18 cellular contexts compared by ENCODE assay signal in the genomic region with DNA sequence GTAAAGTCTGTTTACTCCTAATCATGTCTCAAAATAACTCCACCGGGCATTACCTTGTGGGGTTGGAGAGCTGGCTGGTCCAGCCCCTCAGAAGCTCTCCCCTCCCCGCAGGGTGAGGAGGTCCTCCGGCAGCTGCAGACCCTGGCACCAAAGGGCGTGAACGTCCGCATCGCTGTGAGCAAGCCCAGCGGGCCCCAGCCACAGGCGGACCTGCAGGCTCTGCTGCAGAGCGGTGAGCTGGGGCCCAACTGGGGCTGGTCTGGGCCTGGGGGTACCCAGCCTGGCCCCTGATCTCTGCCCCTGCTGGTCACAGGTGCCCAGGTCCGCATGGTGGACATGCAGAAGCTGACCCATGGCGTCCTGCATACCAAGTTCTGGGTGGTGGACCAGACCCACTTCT. TPM values are rescaled to one million over a fixed set of nuclear protein-coding genes. Genes with fewer than 3 reads are reported as not detected.
A peak's percentile ranks its signal among the peaks of the same experiment; 100 is the strongest.
DNase-seq lines count a peak whose midpoint lies in the region; ATAC-seq and TF ChIP-seq lines count a peak whose summit lies in the region.
"Had no signal": no experiment of that assay in that cellular context is flagged by ENCODE, and none has a peak within 500 bp of the region (broad histone marks: within the 10 kb centered on the region; RNA-seq: fewer than 3 reads in every experiment).

No MANE protein-coding gene starts in this region.

- no peak for TF ChIP-seq RAD21 in IMR-90 (IDR thresholded peaks at IDR 0.05; ENCODE audit: low read length)

- DNase-seq in D341Med (ENCODE audit: low spot score), result peak; percentile 43
- DNase-seq in IMR-90, result no peak
- no peak for DNase-seq in endothelial cell (ENCODE audit: low spot score)
- peak; percentile 41 for DNase-seq in islet precursor cell
- no peak for DNase-seq in NCI-H1417 (lab: John Stamatoyannopoulos, UW)
- no peak for DNase-seq in activated effector memory CD4-positive, alpha-beta T cell treated with Interleukin-2 at 50 U/mL for 16 hours
- DNase-seq: CD4-positive, CD25-positive, alpha-beta regulatory T cell; CD8-positive, alpha-beta memory T cell; DMS53; DND-41; GOT3; HFFc6 had no signal

- no peak overlapping the region for H2BK15ac ChIP-seq in IMR-90 (ENCODE audit: low read depth, low read length)

- H3K36me3 Mint-ChIP-seq in endothelial cell (ENCODE audit: low read depth, unreplicated experiment), result peaks cover 32% of the 10 kb centered on the region

- H2AK5ac ChIP-seq in IMR-90 (ENCODE audit: low read depth, low read length), result no peak overlapping the region

- peaks cover 2% of the 10 kb centered on the region; the same call in 1 of the 2 replicates for H4K20me1 ChIP-seq in IMR-90 (ENCODE audit: insufficient read depth, low read length)

- peaks cover 10% of the 10 kb centered on the region for H3K4me1 ChIP-seq in IMR-90 (ENCODE audit: control insufficient read depth, insufficient read depth, low read length)
- H3K4me1 ChIP-seq: HAP-1 had no signal

- POLR2A ChIA-PET in IMR-90 (lab: Charles Lee; ENCODE audit: unreplicated experiment), result no interaction called here

- H2BK120ac ChIP-seq in IMR-90 (ENCODE audit: low read depth, low read length), result no peak overlapping the region

- WGBS in IMR-90 (ENCODE audit: extremely low coverage in 2 of 2, insufficient read length in 1 of 2), 2 experiments, result 96% methylated on average over 8 of the region's 12 CpGs; no CpG with 5 or more reads in 1 of the 2 experiments

- H2BK20ac ChIP-seq in IMR-90 (ENCODE audit: low read depth, low read length), result no peak overlapping the region

- H3K36me3 ChIP-seq in IMR-90 (ENCODE audit: control insufficient read depth, insufficient read depth, low read length), result peaks cover 59% of the 10 kb centered on the region
- H3K36me3 ChIP-seq: HAP-1 had no signal

- H3K4me3 ChIP-seq in IMR-90 (ENCODE audit: insufficient read depth, low read depth, low read length), result no peak overlapping the region
- H3K4me3 ChIP-seq: BLaER1, HAP-1 had no signal

- in situ Hi-C loops in IMR-90 (cut with MboI; ENCODE audit: low sequenced_read_pairs), result no loop called here

- H3K27me3 Mint-ChIP-seq in endothelial cell (ENCODE audit: unreplicated experiment), result peaks cover 11% of the 10 kb centered on the region
- H3K27me3 Mint-ChIP-seq: B cell; CD4-positive, CD25-positive, alpha-beta regulatory T cell; CD8-positive, alpha-beta memory T cell had no signal

- no peak overlapping the region for H3K23ac ChIP-seq in IMR-90 (ENCODE audit: low read depth, low read length)

- no peak overlapping the region for H3K4me2 ChIP-seq in IMR-90 (ENCODE audit: low read depth, low read length)
- H3K4me2 ChIP-seq: BLaER1 had no signal

- H4K5ac ChIP-seq in IMR-90 (ENCODE audit: low read depth, low read length), result no peak overlapping the region

- H3K27ac ChIP-seq in IMR-90 (ENCODE audit: insufficient read depth, low read length), result no peak overlapping the region
- H3K27ac ChIP-seq: BLaER1, C4-2B had no signal

- peak overlapping the region; percentile 58 for H2AFZ ChIP-seq in IMR-90 (replicated peaks; ENCODE audit: low read length, poor library complexity)

- no peak overlapping the region for H3K4ac ChIP-seq in IMR-90 (ENCODE audit: low read depth, low read length)

- TF ChIP-seq POLR2A in IMR-90 (IDR thresholded peaks at IDR 0.05; ENCODE audit: low read depth, low read length), result no peak

- no peak overlapping the region for H3K9ac ChIP-seq in IMR-90 (ENCODE audit: low read depth, low read length)
- H3K9ac ChIP-seq: BLaER1 had no signal

- H3K18ac ChIP-seq in IMR-90 (ENCODE audit: low read depth, low read length), result no peak overlapping the region

- peak overlapping the region; percentile 63 for H3K4me3 Mint-ChIP-seq in endothelial cell (ENCODE audit: unreplicated experiment)
- H3K4me3 Mint-ChIP-seq: B cell; CD4-positive, CD25-positive, alpha-beta regulatory T cell; CD8-positive, alpha-beta memory T cell; HFFc6 had no signal

- H3K9me1 ChIP-seq in IMR-90 (ENCODE audit: insufficient read depth, low read length), result peaks cover 23% of the 10 kb centered on the region

- peaks cover 22% of the 10 kb centered on the region for H3K4me1 Mint-ChIP-seq in endothelial cell (ENCODE audit: unreplicated experiment)

- no peak overlapping the region for H4K91ac ChIP-seq in IMR-90 (ENCODE audit: insufficient read depth, low read depth, low read length)

- CTCF ChIA-PET in IMR-90 (lab: Yijun Ruan, JAX), result no interaction called here

- no peaks in the 10 kb centered on the region for H3K9me3 ChIP-seq in IMR-90 (ENCODE audit: control insufficient read depth, insufficient read depth, low read length)
- H3K9me3 ChIP-seq: BLaER1, HAP-1 had no signal

- H3K56ac ChIP-seq in IMR-90 (ENCODE audit: extremely low read depth, insufficient read depth, low read length), result no peak overlapping the region

- no TSS peak for BruUV-seq in IMR-90 (replicated peaks; lab: Mats Ljungman, UMichigan)

- no peak overlapping the region for H4K8ac ChIP-seq in IMR-90 (ENCODE audit: low read depth in 2 of 2, low read length in 2 of 2)

- ATAC-seq in IMR-90 (ENCODE audit: low read depth) (no peak), HG02870 (IDR thresholded peaks at IDR 0.05; ENCODE audit: unreplicated experiment) (no peak)

- no peaks in the 10 kb centered on the region for H3K9me3 Mint-ChIP-seq in endothelial cell (ENCODE audit: unreplicated experiment)
- H3K9me3 Mint-ChIP-seq: CD4-positive, CD25-positive, alpha-beta regulatory T cell; CD8-positive, alpha-beta memory T cell; HFFc6 had no signal

- H2AK9ac ChIP-seq in IMR-90 (replicated peaks; ENCODE audit: low read depth, low read length, poor library complexity), result no peak overlapping the region

- peaks cover 9 to 33% of the 10 kb centered on the region in 2 experiments for H3K79me1 ChIP-seq in IMR-90 (ENCODE audit: low read depth in 1 of 2, low read length in 2 of 2)

- H3K27ac Mint-ChIP-seq in endothelial cell (ENCODE audit: unreplicated experiment), result no peak overlapping the region
- H3K27ac Mint-ChIP-seq: B cell, HFFc6 had no signal

- no peak overlapping the region for H3K14ac ChIP-seq in IMR-90 (replicated peaks; ENCODE audit: low read depth, low read length)

- dilution Hi-C loops in IMR-90 (cut with HindIII; ENCODE audit: low sequenced_read_pairs, unreplicated experiment), result no loop called here

- H2BK5ac ChIP-seq in IMR-90 (ENCODE audit: low read depth, low read length, poor library complexity, severe bottlenecking), result no peak overlapping the region

- intact Hi-C loops in IMR-90 (cut with micrococcal nuclease), result no loop called here

- H3K27me3 ChIP-seq in IMR-90 (ENCODE audit: control insufficient read depth, insufficient read depth, low read length), result no peaks in the 10 kb centered on the region
- H3K27me3 ChIP-seq: BLaER1 had no signal

- TF ChIP-seq CTCF in IMR-90 (conservative IDR thresholded peaks at IDR 0.05; ENCODE audit: low read depth, low read length) (no peak), endothelial cell (IDR thresholded peaks at IDR 0.05; ENCODE audit: unreplicated experiment) (no peak)

TF ChIP-seq in IMR-90, 13 proteins besides CTCF, POLR2A, EP300 and RAD21:
- TF ChIP-seq, protein P1, sequence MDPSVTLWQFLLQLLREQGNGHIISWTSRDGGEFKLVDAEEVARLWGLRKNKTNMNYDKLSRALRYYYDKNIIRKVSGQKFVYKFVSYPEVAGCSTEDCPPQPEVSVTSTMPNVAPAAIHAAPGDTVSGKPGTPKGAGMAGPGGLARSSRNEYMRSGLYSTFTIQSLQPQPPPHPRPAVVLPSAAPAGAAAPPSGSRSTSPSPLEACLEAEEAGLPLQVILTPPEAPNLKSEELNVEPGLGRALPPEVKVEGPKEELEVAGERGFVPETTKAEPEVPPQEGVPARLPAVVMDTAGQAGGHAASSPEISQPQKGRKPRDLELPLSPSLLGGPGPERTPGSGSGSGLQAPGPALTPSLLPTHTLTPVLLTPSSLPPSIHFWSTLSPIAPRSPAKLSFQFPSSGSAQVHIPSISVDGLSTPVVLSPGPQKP (IDR thresholded peaks at IDR 0.05; ENCODE audit: borderline replicate concordance, low read depth, low read length), result no peak
- TF ChIP-seq CHD1 (IDR thresholded peaks at IDR 0.05; ENCODE audit: low read depth, low read length) (no peak), CEBPB (IDR thresholded peaks at IDR 0.05; ENCODE audit: low read depth, low read length) (no peak), SMC3 (IDR thresholded peaks at IDR 0.05; ENCODE audit: low read depth, low read length) (no peak), BHLHE40 (IDR thresholded peaks at IDR 0.05; ENCODE audit: low read depth, low read length) (no peak), MXI1 (IDR thresholded peaks at IDR 0.05; ENCODE audit: borderline replicate concordance, low read depth, low read length) (no peak), FOS (IDR thresholded peaks at IDR 0.05; ENCODE audit: low read depth, low read length) (no peak), MAFK (IDR thresholded peaks at IDR 0.05; ENCODE audit: low read depth, low read length) (no peak)
TF ChIP-seq in IMR-90: peak in this region for 0.

RNA-seq across cellular contexts. Expression of a gene that starts 20.2 kb away (rescaled TPM):
- total RNA-seq in IMR-90 (2012; rRNA removed), result 0.18 and 0.28 TPM in 2 replicates
- polyA plus RNA-seq in IMR-90 (2012; rRNA removed), result 0.11 and 0.12 TPM in 2 replicates
- polyA plus RNA-seq in IMR-90 (2012; cell fraction: cytosol; rRNA removed), result 0.17 and 0.27 TPM in 2 replicates
- 0.19 and 0.48 TPM in 2 replicates for polyA plus RNA-seq in IMR-90 (2012; cell fraction: nucleus; rRNA removed; ENCODE audit: low replicate concordance)
- total RNA-seq in endothelial cell (ENCODE audit: unreplicated experiment), result not detected
- total RNA-seq: A172; CD4-positive, CD25-positive, alpha-beta regulatory T cell; CD8-positive, alpha-beta memory T cell had no signal
- polyA plus RNA-seq: CD4-positive, CD25-positive, alpha-beta regulatory T cell; CD8-positive, alpha-beta memory T cell had no signal

RNA-seq across cellular contexts. Expression of a gene that starts 21.3 kb away (rescaled TPM):
- total RNA-seq in IMR-90 (2012; rRNA removed) (117 and 120 TPM in 2 replicates), endothelial cell (ENCODE audit: unreplicated experiment) (227 TPM)
- 665 and 732 TPM in 2 replicates for polyA plus RNA-seq in IMR-90 (2012; rRNA removed)
- polyA plus RNA-seq in IMR-90 (2012; cell fraction: cytosol; rRNA removed), result 939 and 1,304 TPM in 2 replicates
- 308 and 790 TPM in 2 replicates for polyA plus RNA-seq in IMR-90 (2012; cell fraction: nucleus; rRNA removed; ENCODE audit: low replicate concordance)

RNA-seq across cellular contexts. Expression of a gene that starts 21.6 kb away (rescaled TPM):
- total RNA-seq in IMR-90 (2012; rRNA removed), result 3.6 and 4.4 TPM in 2 replicates
- 16.3 and 24.4 TPM in 2 replicates for polyA plus RNA-seq in IMR-90 (2012; rRNA removed)
- 6.8 and 13.8 TPM in 2 replicates for polyA plus RNA-seq in IMR-90 (2012; cell fraction: cytosol; rRNA removed)
- 15.2 and 20.0 TPM in 2 replicates for polyA plus RNA-seq in IMR-90 (2012; cell fraction: nucleus; rRNA removed; ENCODE audit: low replicate concordance)
- total RNA-seq in endothelial cell (ENCODE audit: unreplicated experiment), result 17.9 TPM

RNA-seq across cellular contexts. Expression of a gene that starts 43.4 kb away (rescaled TPM):
- total RNA-seq in IMR-90 (2012; rRNA removed) (0.83 and 0.90 TPM in 2 replicates), endothelial cell (ENCODE audit: unreplicated experiment) (6.7 TPM)
- polyA plus RNA-seq in IMR-90 (2012; rRNA removed), result 1.7 and 1.8 TPM in 2 replicates
- 1.5 and 1.8 TPM in 2 replicates for polyA plus RNA-seq in IMR-90 (2012; cell fraction: cytosol; rRNA removed)
- polyA plus RNA-seq in IMR-90 (2012; cell fraction: nucleus; rRNA removed; ENCODE audit: low replicate concordance), result 1.7 and 2.9 TPM in 2 replicates

RNA-seq across cellular contexts. Expression of a gene that starts 56.0 kb away (rescaled TPM):
- total RNA-seq in IMR-90 (2012; rRNA removed) (25.6 and 27.4 TPM in 2 replicates), endothelial cell (ENCODE audit: unreplicated experiment) (11.8 TPM)
- 21.1 and 29.5 TPM in 2 replicates for polyA plus RNA-seq in IMR-90 (2012; rRNA removed)
- 44.7 and 59.8 TPM in 2 replicates for polyA plus RNA-seq in IMR-90 (2012; cell fraction: cytosol; rRNA removed)
- 12.6 and 23.7 TPM in 2 replicates for polyA plus RNA-seq in IMR-90 (2012; cell fraction: nucleus; rRNA removed; ENCODE audit: low replicate concordance)

Comparison
In these comparisons a context has a peak if more than half of its experiments do, and no peak if none do; other contexts are left out.
1. DNase-seq: peak in D341Med (single experiment) and islet precursor cell (single experiment); none in IMR-90 (single experiment), endothelial cell (single experiment), NCI-H1417 (0 of 3) and activated effector memory CD4-positive, alpha-beta T cell treated with Interleukin-2 at 50 U/mL for 16 hours (single experiment).